In genomic region chr2:98921062-98921461, GRCh38 we compare ENCODE assay signal across 21 cellular contexts. TPM values are rescaled to one million over a fixed set of nuclear protein-coding genes. Genes with fewer than 3 reads are reported as not detected.
DNase-seq lines count a peak whose midpoint lies in the region; ATAC-seq, FAIRE-seq and TF ChIP-seq lines count a peak whose summit lies in the region.
"Had no signal": no experiment of that assay in that cellular context is flagged by ENCODE, and none has a peak within 500 bp of the region (broad histone marks: within the 10 kb centered on the region; RNA-seq: fewer than 3 reads in every experiment).

No MANE protein-coding gene starts in this region.

- no peaks in the 10 kb centered on the region for H3K36me3 ChIP-seq in ascending aorta

- no peaks in the 10 kb centered on the region for H3K27me3 ChIP-seq in ascending aorta

- peaks cover 4% of the 10 kb centered on the region for H3K27me3 Mint-ChIP-seq in activated naive CD8-positive, alpha-beta T cell treated with anti-CD3 and anti-CD28 coated beads for 36 hours

- no peaks in the 10 kb centered on the region for H3K4me1 Mint-ChIP-seq in activated naive CD8-positive, alpha-beta T cell treated with anti-CD3 and anti-CD28 coated beads for 36 hours
- H3K4me1 Mint-ChIP-seq: CD4-positive, CD25-positive, alpha-beta regulatory T cell had no signal

- H3K36me3 Mint-ChIP-seq in activated naive CD8-positive, alpha-beta T cell treated with anti-CD3 and anti-CD28 coated beads for 36 hours, result no peaks in the 10 kb centered on the region
- H3K36me3 Mint-ChIP-seq: CD4-positive, CD25-positive, alpha-beta regulatory T cell had no signal

- no peak overlapping the region for H3K4me3 Mint-ChIP-seq in activated naive CD8-positive, alpha-beta T cell treated with anti-CD3 and anti-CD28 coated beads for 36 hours
- H3K4me3 Mint-ChIP-seq: CD4-positive, CD25-positive, alpha-beta regulatory T cell had no signal

- POLR2A ChIA-PET in RWPE1 (lab: Yijun Ruan, JAX; ENCODE audit: low non-redundant PET), result no interaction called here

- no peaks in the 10 kb centered on the region for H3K9me3 Mint-ChIP-seq in activated naive CD8-positive, alpha-beta T cell treated with anti-CD3 and anti-CD28 coated beads for 36 hours

- intact Hi-C loops in sciatic nerve (cut with DNase I), result no loop called here
- intact Hi-C loops in ascending aorta (cut with DNase I), result no loop called here

- CTCF ChIA-PET in RWPE1 (lab: Yijun Ruan, JAX), result no interaction called here

- no peak overlapping the region for H3K4me3 ChIP-seq in ascending aorta

- H3K27ac Mint-ChIP-seq in activated naive CD8-positive, alpha-beta T cell treated with anti-CD3 and anti-CD28 coated beads for 36 hours, result no peak overlapping the region

- peak; percentile 32 for FAIRE-seq in urothelium cell line (lab: Jason Lieb, UNC)
- FAIRE-seq: G401.6, GM12892, GM18507, RCC 7860 had no signal

- H3K9me3 ChIP-seq in ascending aorta, result no peaks in the 10 kb centered on the region

- no peaks in the 10 kb centered on the region for H3K4me1 ChIP-seq in ascending aorta

- H3K27ac ChIP-seq in RWPE1, result peak overlapping the region; percentile 36
- H3K27ac ChIP-seq in epithelial cell of prostate, result peak overlapping the region; percentile 48
- H3K27ac ChIP-seq in ascending aorta, result no peak overlapping the region

- DNase-seq in RWPE1 (ENCODE audit: low spot score) (peak; percentile 44), epithelial cell of prostate (ENCODE audit: low read depth, low spot score) (peak; percentile 78), sciatic nerve (ENCODE audit: low spot score) (peak; percentile 19), urothelium cell line (ENCODE audit: low spot score) (no peak), ascending aorta (ENCODE audit: low spot score in 2 of 2) (no peak)
- DNase-seq in activated naive CD8-positive, alpha-beta T cell treated with anti-CD3 and anti-CD28 coated beads for 36 hours, result no peak
- DNase-seq: CD4-positive, CD25-positive, alpha-beta regulatory T cell; KG1; NCI-H1105; NCI-H146; NCI-H2029; NCI-H2171 treated with DMSO at 0.1 percent for 48 hours; NCI-H446; NCI-H526; OCI-M1; Right ventricle myocardium superior had no signal

- TF ChIP-seq CTCF in RWPE1 (conservative IDR thresholded peaks at IDR 0.05; ENCODE audit: low read depth), result no peak
- TF ChIP-seq CTCF in ascending aorta (IDR thresholded peaks at IDR 0.05), result no peak

- ATAC-seq in sciatic nerve, result no peak
- no peak for ATAC-seq in GM21447 (IDR thresholded peaks at IDR 0.05; ENCODE audit: unreplicated experiment)

RNA-seq across cellular contexts. Expression of gene CRACDL, which starts 15.0 kb away (rescaled TPM):
- 12.4 TPM for total RNA-seq in sciatic nerve
- total RNA-seq in activated naive CD8-positive, alpha-beta T cell treated with anti-CD3 and anti-CD28 coated beads for 36 hours, result under 1 TPM; 0.30 to 0.33 TPM
- total RNA-seq in ascending aorta, result 51.9 TPM

Comparison
In these comparisons a context has a peak if more than half of its experiments do, and no peak if none do; other contexts are left out.
1. DNase-seq: peak in RWPE1 (single experiment), epithelial cell of prostate (single experiment) and sciatic nerve (single experiment); none in urothelium cell line (single experiment), activated naive CD8-positive, alpha-beta T cell treated with anti-CD3 and anti-CD28 coated beads for 36 hours (single experiment) and ascending aorta (0 of 2).
2. H3K27ac ChIP-seq: peak in RWPE1 (single experiment) and epithelial cell of prostate (single experiment); none in ascending aorta (0 of 2).
3. RNA of gene CRACDL, which starts 15.0 kb away (total RNA-seq): 51.9 TPM in ascending aorta (single experiment) and 12.4 TPM in sciatic nerve (single experiment); 0.30 to 0.33 TPM in activated naive CD8-positive, alpha-beta T cell treated with anti-CD3 and anti-CD28 coated beads for 36 hours; every median in the first group is over 10 times any median in the second.